Comparison of ENCODE assay signal across 1 cellular context in genomic region chr19:13783565-13784500, GRCh38.
TF ChIP-seq lines count a peak whose summit lies in the region.

No MANE protein-coding gene starts in this region.

TF ChIP-seq in endothelial cell of umbilical vein, 7 proteins besides CTCF, POLR2A, EP300 and RAD21:
- TF ChIP-seq MAX (IDR thresholded peaks at IDR 0.05; ENCODE audit: insufficient read depth, insufficient read length) (no peak), EZH2 (IDR thresholded peaks at IDR 0.05; ENCODE audit: borderline replicate concordance, low read depth, low read length, severe bottlenecking) (no peak), POLR2AphosphoS5 (IDR thresholded peaks at IDR 0.05; ENCODE audit: insufficient read depth, low read depth, low read length) (no peak), GATA2 (IDR thresholded peaks at IDR 0.05; ENCODE audit: insufficient read depth, insufficient read length, low read depth, low read length) (peak; percentile 55), FOS (IDR thresholded peaks at IDR 0.05; ENCODE audit: borderline replicate concordance, insufficient read depth, low read length) (no peak), JUN (IDR thresholded peaks at IDR 0.05; ENCODE audit: borderline replicate concordance, insufficient read depth, insufficient read length, low read depth) (peak; percentile 7), MYC (IDR thresholded peaks at IDR 0.05; ENCODE audit: low read depth, low read length) (no peak)
